9 cellular contexts compared by ENCODE assay signal in the genomic region with DNA sequence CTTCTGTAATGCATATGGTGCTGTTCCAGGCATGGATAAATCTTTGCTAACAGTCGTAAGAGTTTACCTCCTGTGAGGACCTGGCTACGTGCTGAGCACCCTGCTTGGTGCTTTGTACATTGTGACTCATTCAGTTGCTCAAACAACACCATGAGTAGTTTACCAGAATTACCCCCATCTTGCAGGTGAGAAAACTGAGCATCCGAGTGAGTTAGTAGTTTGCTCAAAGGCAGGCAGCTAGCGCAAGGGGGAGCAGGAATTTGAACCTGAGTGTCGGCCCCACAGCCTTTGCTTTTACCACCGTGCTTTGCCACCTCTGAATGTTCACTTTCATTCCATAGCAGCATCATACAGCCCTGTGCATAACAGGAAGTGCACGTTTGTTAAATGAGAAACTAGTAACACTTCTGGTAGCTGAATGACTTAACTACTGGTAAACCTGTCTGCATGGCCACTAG.
A peak's percentile ranks its signal among the peaks of the same experiment; 100 is the strongest.
DNase-seq lines count a peak whose midpoint lies in the region; ATAC-seq, FAIRE-seq and TF ChIP-seq lines count a peak whose summit lies in the region.
"Had no signal": no experiment of that assay in that cellular context is flagged by ENCODE, and none has a peak within 500 bp of the region (broad histone marks: within the 10 kb centered on the region; RNA-seq: fewer than 3 reads in every experiment).

No MANE protein-coding gene starts in this region.

- peak overlapping the region; percentile 98 for H3K27ac Mint-ChIP-seq in activated CD4-positive, alpha-beta T cell treated with anti-CD3 and anti-CD28 coated beads, Interleukin-2, amount 10 ng/mL, durations not matched to agents 24 days and 14 days
- H3K27ac Mint-ChIP-seq in nephron progenitor cell = no peak overlapping the region

- no peak for FAIRE-seq in kidney (lab: Jason Lieb, UNC)

- H3K36me3 ChIP-seq in rectal smooth muscle tissue (ENCODE audit: control insufficient read depth, insufficient read depth, low read length) (no peaks in the 10 kb centered on the region), kidney (ENCODE audit: control insufficient read depth in 1 of 2, insufficient read depth in 2 of 2, low read length in 2 of 2) (no peaks in the 10 kb centered on the region)
- H3K36me3 ChIP-seq: thyroid gland had no signal

- H3K9me3 Mint-ChIP-seq in activated CD4-positive, alpha-beta T cell treated with anti-CD3 and anti-CD28 coated beads, Interleukin-2, amount 10 ng/mL, durations not matched to agents 24 days and 14 days = peaks cover 3% of the 10 kb centered on the region
- peaks cover 2% of the 10 kb centered on the region for H3K9me3 Mint-ChIP-seq in nephron progenitor cell

- intact Hi-C loops in activated CD4-positive, alpha-beta T cell treated with anti-CD3 and anti-CD28 coated beads, Interleukin-2, amount 10 ng/mL, durations not matched to agents 24 days and 14 days (cut with micrococcal nuclease) = loop anchor here (1.0 kb wide), 1 partner anchor 17 kb away; no protein-coding TSS in a partner anchor
- intact Hi-C loops in kidney (cut with DNase I) = no loop called here

- peak overlapping the region; percentile 64 for H3K4me3 Mint-ChIP-seq in activated CD4-positive, alpha-beta T cell treated with anti-CD3 and anti-CD28 coated beads, Interleukin-2, amount 10 ng/mL, durations not matched to agents 24 days and 14 days
- H3K4me3 Mint-ChIP-seq in nephron progenitor cell = no peak overlapping the region

- peaks cover 45% of the 10 kb centered on the region for H3K36me3 Mint-ChIP-seq in activated CD4-positive, alpha-beta T cell treated with anti-CD3 and anti-CD28 coated beads, Interleukin-2, amount 10 ng/mL, durations not matched to agents 24 days and 14 days (ENCODE audit: low read depth)
- H3K36me3 Mint-ChIP-seq in nephron progenitor cell (ENCODE audit: low read depth) = peaks cover 11% of the 10 kb centered on the region

- no peaks in the 10 kb centered on the region for H3K27me3 Mint-ChIP-seq in activated CD4-positive, alpha-beta T cell treated with anti-CD3 and anti-CD28 coated beads, Interleukin-2, amount 10 ng/mL, durations not matched to agents 24 days and 14 days
- H3K27me3 Mint-ChIP-seq in nephron progenitor cell (ENCODE audit: low read depth, poor library complexity) = no peaks in the 10 kb centered on the region

- peaks cover 14% of the 10 kb centered on the region for H3K4me1 Mint-ChIP-seq in activated CD4-positive, alpha-beta T cell treated with anti-CD3 and anti-CD28 coated beads, Interleukin-2, amount 10 ng/mL, durations not matched to agents 24 days and 14 days
- peaks cover 18% of the 10 kb centered on the region for H3K4me1 Mint-ChIP-seq in nephron progenitor cell

- H3K4me1 ChIP-seq in rectal smooth muscle tissue (ENCODE audit: control insufficient read depth, insufficient read depth, low read length) (peaks cover 10% of the 10 kb centered on the region), kidney (ENCODE audit: control insufficient read depth in 1 of 2, insufficient read depth in 1 of 2, low read depth in 1 of 2, low read length in 2 of 2) (no peaks in the 10 kb centered on the region)
- H3K4me1 ChIP-seq: thyroid gland had no signal

- H3K27me3 ChIP-seq in rectal smooth muscle tissue (ENCODE audit: control insufficient read depth, insufficient read depth, low read length) = no peaks in the 10 kb centered on the region
- H3K27me3 ChIP-seq: thyroid gland had no signal

- TF ChIP-seq CTCF in kidney (IDR thresholded peaks at IDR 0.05; ENCODE audit: borderline replicate concordance, extremely low read depth, insufficient read depth) (no peak), nephron progenitor cell (IDR thresholded peaks at IDR 0.05) (no peak)

- no peak overlapping the region for H3K4me3 ChIP-seq in rectal smooth muscle tissue (ENCODE audit: low read length)
- H3K4me3 ChIP-seq in kidney (ENCODE audit: low read length in 2 of 2) = no peak overlapping the region
- H3K4me3 ChIP-seq: thyroid gland had no signal

- peak overlapping the region; percentile 45 for H3K27ac ChIP-seq in rectal smooth muscle tissue (ENCODE audit: low read depth, low read length)
- no peak overlapping the region for H3K27ac ChIP-seq in kidney (ENCODE audit: low read depth in 2 of 2, low read length in 2 of 2)
- H3K27ac ChIP-seq: thyroid gland had no signal

- no peaks in the 10 kb centered on the region for H3K9me3 ChIP-seq in kidney (ENCODE audit: control insufficient read depth in 1 of 2, low read length in 2 of 2)
- H3K9me3 ChIP-seq: thyroid gland had no signal

- DNase-seq in activated CD4-positive, alpha-beta T cell treated with anti-CD3 and anti-CD28 coated beads, Interleukin-2, amount 10 ng/mL, durations not matched to agents 24 days and 14 days = peak; percentile 85
- DNase-seq in kidney = no peak
- DNase-seq in left lobe of liver (ENCODE audit: low spot score) = no peak
- DNase-seq in islet precursor cell = no peak
- no peak for DNase-seq in nephron progenitor cell
- DNase-seq: thyroid gland had no signal

- H3K9ac ChIP-seq in rectal smooth muscle tissue (ENCODE audit: low read length) = no peak overlapping the region
- H3K9ac ChIP-seq in kidney (ENCODE audit: low read length in 2 of 2) = no peak overlapping the region

- ATAC-seq in GM18907 (IDR thresholded peaks at IDR 0.05; ENCODE audit: unreplicated experiment) (peak; percentile 83), HG02588 (IDR thresholded peaks at IDR 0.05; ENCODE audit: unreplicated experiment) (peak; percentile 95), left lobe of liver (no peak)
